ENCODE assay signal across 9 cellular contexts in the genomic region with DNA sequence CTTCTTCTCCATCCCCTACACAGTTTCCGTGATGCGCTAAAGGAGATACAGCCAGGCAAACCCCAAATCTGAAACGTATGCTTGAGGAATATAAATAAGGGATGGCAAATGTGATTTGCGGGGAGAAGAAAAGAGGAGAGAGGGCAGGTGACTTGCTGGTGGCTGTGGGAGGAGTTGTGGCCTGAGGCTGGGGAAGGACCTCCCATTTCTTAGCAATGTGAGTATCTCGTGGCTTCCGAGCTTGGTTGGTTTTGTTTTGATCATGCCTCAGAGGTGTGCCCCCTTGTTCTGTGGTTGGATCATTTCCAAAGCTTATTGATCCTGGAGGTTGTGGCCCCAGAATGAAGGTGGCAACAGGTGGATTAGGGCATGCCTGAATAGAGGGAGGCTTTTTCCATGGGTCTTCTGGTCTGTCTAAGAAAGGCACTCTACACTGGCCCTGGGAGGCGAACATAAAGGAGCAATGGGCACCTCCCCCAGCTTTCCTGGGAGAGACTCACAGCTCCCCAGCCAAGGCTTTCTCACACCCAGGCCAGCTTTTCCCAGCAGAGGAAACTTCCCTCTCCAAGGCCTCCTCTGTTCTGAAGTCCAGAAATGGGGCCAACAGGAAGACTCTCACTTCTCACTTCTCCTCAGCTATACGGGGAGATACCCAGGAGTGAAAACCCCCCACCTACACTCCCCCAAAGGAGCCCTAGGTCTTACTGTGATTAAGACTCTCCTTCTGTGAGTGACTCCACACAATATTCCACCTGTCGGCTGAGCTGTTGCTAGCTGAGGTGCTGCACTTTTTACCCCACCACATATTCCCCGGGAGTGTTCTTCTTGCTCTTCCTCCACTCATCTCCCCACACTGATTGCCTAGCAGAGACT. TPM values are rescaled to one million over a fixed set of nuclear protein-coding genes. Genes with fewer than 3 reads are reported as not detected.
DNase-seq lines count a peak whose midpoint lies in the region; ATAC-seq, FAIRE-seq and TF ChIP-seq lines count a peak whose summit lies in the region.
"Had no signal": no experiment of that assay in that cellular context is flagged by ENCODE, and none has a peak within 500 bp of the region (broad histone marks: within the 10 kb centered on the region; RNA-seq: fewer than 3 reads in every experiment).

No MANE protein-coding gene starts in this region.

- H3K4me1 ChIP-seq in CD8-positive, alpha-beta memory T cell (ENCODE audit: insufficient read depth, low read length) = no peaks in the 10 kb centered on the region
- H3K4me1 ChIP-seq in left lung (no peaks in the 10 kb centered on the region), upper lobe of left lung (no peaks in the 10 kb centered on the region)

- H3K27ac Mint-ChIP-seq in CD8-positive, alpha-beta memory T cell = peak overlapping the region in 3 of 8 donors; percentile 8 to 54 (median 11)

- no peaks in the 10 kb centered on the region for H3K9me3 Mint-ChIP-seq in CD8-positive, alpha-beta memory T cell

- intact Hi-C loops in left lung (cut with DNase I) = no loop called here

- no peak for TF ChIP-seq CTCF in left lung (IDR thresholded peaks at IDR 0.05)
- TF ChIP-seq CTCF in upper lobe of left lung (IDR thresholded peaks at IDR 0.05) = no peak
- no peak for TF ChIP-seq CTCF in foreskin fibroblast (IDR thresholded peaks at IDR 0.05; ENCODE audit: low read depth, low read length)

- no peaks in the 10 kb centered on the region for H3K27me3 ChIP-seq in CD8-positive, alpha-beta memory T cell (ENCODE audit: insufficient read depth, low read length, poor library complexity, severe bottlenecking)
- H3K27me3 ChIP-seq in left lung (no peaks in the 10 kb centered on the region), upper lobe of left lung (no peaks in the 10 kb centered on the region)

- WGBS in upper lobe of left lung, 2 donors = 61 to 82% methylated on average over 9 to 10 of the region's 10 CpGs

- POLR2A ChIA-PET in CD8-positive, alpha-beta memory T cell (lab: Charles Lee) = no interaction called here

- TF ChIP-seq POLR2A in upper lobe of left lung (IDR thresholded peaks at IDR 0.05) = no peak

- no peak for TF ChIP-seq EP300 in upper lobe of left lung (IDR thresholded peaks at IDR 0.05)

- H3K36me3 Mint-ChIP-seq in CD8-positive, alpha-beta memory T cell = peaks cover 0 to 2% (median 0%) of the 10 kb centered on the region in 3 donors

- no peak for FAIRE-seq in RCC 7860 (lab: Jason Lieb, UNC)
- FAIRE-seq: K562 had no signal

- H3K36me3 ChIP-seq in CD8-positive, alpha-beta memory T cell (ENCODE audit: insufficient read depth, low read length) = no peaks in the 10 kb centered on the region
- H3K36me3 ChIP-seq in left lung = no peaks in the 10 kb centered on the region
- H3K36me3 ChIP-seq in upper lobe of left lung = no peaks in the 10 kb centered on the region

- DNase-seq in CD8-positive, alpha-beta memory T cell = peak in 2 of 5 donors; percentile 3
- DNase-seq in cerebellar cortex (ENCODE audit: low spot score) (peak; percentile 21), left lung (no peak), RCC 7860 (ENCODE audit: low spot score) (no peak), upper lobe of left lung (no peak), foreskin fibroblast (no peak)

- peak overlapping the region in 5 of 7 donors; percentile 15 to 68 (median 54) for H3K4me3 Mint-ChIP-seq in CD8-positive, alpha-beta memory T cell

- H3K9me3 ChIP-seq in CD8-positive, alpha-beta memory T cell (ENCODE audit: low read length) = no peaks in the 10 kb centered on the region
- H3K9me3 ChIP-seq in left lung = no peaks in the 10 kb centered on the region
- no peaks in the 10 kb centered on the region for H3K9me3 ChIP-seq in upper lobe of left lung

- no peak overlapping the region for H3K27ac ChIP-seq in CD8-positive, alpha-beta memory T cell (ENCODE audit: low read depth, low read length)
- H3K27ac ChIP-seq in left lung (no peak overlapping the region), upper lobe of left lung (no peak overlapping the region)

- H3K27me3 Mint-ChIP-seq in CD8-positive, alpha-beta memory T cell = peaks cover 18 to 43% of the 10 kb centered on the region in 2 donors

- H3K4me1 Mint-ChIP-seq in CD8-positive, alpha-beta memory T cell = peaks cover 12% of the 10 kb centered on the region in 3 donors

- ATAC-seq in GM19395 (IDR thresholded peaks at IDR 0.05; ENCODE audit: unreplicated experiment) (peak; percentile 81), HG03196 (IDR thresholded peaks at IDR 0.05; ENCODE audit: unreplicated experiment) (peak; percentile 71), left lung (no peak), upper lobe of left lung (ENCODE audit: low FRiP score in 2 of 2) (no peak)
- ATAC-seq: K562 had no signal

- CTCF ChIA-PET in CD8-positive, alpha-beta memory T cell (lab: Charles Lee) = no interaction called here

- no peak overlapping the region for H3K4me3 ChIP-seq in CD8-positive, alpha-beta memory T cell (ENCODE audit: low read length)
- H3K4me3 ChIP-seq in left lung = no peak overlapping the region
- H3K4me3 ChIP-seq in upper lobe of left lung = no peak overlapping the region
- H3K4me3 ChIP-seq in foreskin fibroblast (ENCODE audit: low read depth in 1 of 2, low read length in 2 of 2) = no peak overlapping the region
- H3K4me3 ChIP-seq: K562 had no signal

RNA-seq across cellular contexts. Expression of a gene that starts 40.0 kb away (rescaled TPM):
- total RNA-seq in CD8-positive, alpha-beta memory T cell = not detected
- not detected for polyA plus RNA-seq in CD8-positive, alpha-beta memory T cell
- total RNA-seq in left lung (not detected), upper lobe of left lung (not detected)
- total RNA-seq: K562 had no signal
- polyA plus RNA-seq: K562 had no signal

Comparison
In these comparisons a context has a peak if more than half of its experiments do, and no peak if none do; other contexts are left out.
1. ATAC-seq: peak in GM19395 (single experiment) and HG03196 (single experiment); none in left lung (single experiment) and upper lobe of left lung (0 of 2).